10 cellular contexts compared by ENCODE assay signal in genomic region chr19:13025819-13026477, GRCh38. TPM values are rescaled to one million over a fixed set of nuclear protein-coding genes. Genes with fewer than 3 reads are reported as not detected.
DNase-seq lines count a peak whose midpoint lies in the region; ATAC-seq and TF ChIP-seq lines count a peak whose summit lies in the region.
"Had no signal": no experiment of that assay in that cellular context is flagged by ENCODE, and none has a peak within 500 bp of the region (broad histone marks: within the 10 kb centered on the region; RNA-seq: fewer than 3 reads in every experiment).

No MANE protein-coding gene starts in this region.

- 28 to 40% methylated on average over 7 of the region's 7 CpGs for WGBS in esophagus squamous epithelium, 2 donors
- WGBS in psoas muscle, 3 donors = 23 to 37% (median 35%) methylated on average over 7 of the region's 7 CpGs

- H3K4me1 Mint-ChIP-seq in activated naive CD4-positive, alpha-beta T cell treated with anti-CD3 and anti-CD28 coated beads for 36 hours (ENCODE audit: low read depth) = peaks cover 19% of the 10 kb centered on the region

- H3K27ac ChIP-seq in Peyer's patch (peak overlapping the region in 3 of 4 donors; percentile 18 to 92 (median 78)), esophagus squamous epithelium (peak overlapping the region; percentile 77 to 98 (median 92)), psoas muscle (peak overlapping the region; percentile 99)

- TF ChIP-seq POLR2A in Peyer's patch (IDR thresholded peaks at IDR 0.05) (no peak), esophagus squamous epithelium (IDR thresholded peaks at IDR 0.05) (no peak)

- CTCF ChIA-PET in activated naive CD4-positive, alpha-beta T cell treated with anti-CD3 and anti-CD28 coated beads for 36 hours (lab: Charles Lee) = interaction anchor here (1.3 kb wide), 1 partner anchor 79 kb away, joined by 11 read pairs; no protein-coding TSS in a partner anchor

- TF ChIP-seq CTCF in AG10803 (conservative IDR thresholded peaks at IDR 0.05; ENCODE audit: low read length) = no peak
- TF ChIP-seq CTCF in Peyer's patch (IDR thresholded peaks at IDR 0.05) = no peak
- TF ChIP-seq CTCF in esophagus squamous epithelium (IDR thresholded peaks at IDR 0.05) = no peak
- TF ChIP-seq CTCF in psoas muscle (IDR thresholded peaks at IDR 0.05) = no peak

- ATAC-seq in psoas muscle = no peak
- ATAC-seq in HG03280 (IDR thresholded peaks at IDR 0.05; ENCODE audit: unreplicated experiment) = no peak

- peaks cover 10% of the 10 kb centered on the region for H3K36me3 Mint-ChIP-seq in activated naive CD4-positive, alpha-beta T cell treated with anti-CD3 and anti-CD28 coated beads for 36 hours (ENCODE audit: low read depth)

- H3K27me3 ChIP-seq in Peyer's patch (no peaks in the 10 kb centered on the region), esophagus squamous epithelium (no peaks in the 10 kb centered on the region), psoas muscle (ENCODE audit: insufficient read depth in 3 of 3, low read length in 2 of 3) (no peaks in the 10 kb centered on the region)

- H3K4me3 Mint-ChIP-seq in activated naive CD4-positive, alpha-beta T cell treated with anti-CD3 and anti-CD28 coated beads for 36 hours = no peak overlapping the region
- H3K4me3 Mint-ChIP-seq: nephron progenitor cell had no signal

- H3K9me3 ChIP-seq in Peyer's patch (no peaks in the 10 kb centered on the region), esophagus squamous epithelium (no peaks in the 10 kb centered on the region), psoas muscle (no peaks in the 10 kb centered on the region)

- peaks cover 7% of the 10 kb centered on the region for H3K27me3 Mint-ChIP-seq in activated naive CD4-positive, alpha-beta T cell treated with anti-CD3 and anti-CD28 coated beads for 36 hours (ENCODE audit: low read depth)

- H3K27ac Mint-ChIP-seq in activated naive CD4-positive, alpha-beta T cell treated with anti-CD3 and anti-CD28 coated beads for 36 hours = no peak overlapping the region
- H3K27ac Mint-ChIP-seq: nephron progenitor cell had no signal

- H3K36me3 ChIP-seq in Peyer's patch (no peaks in the 10 kb centered on the region), esophagus squamous epithelium (peaks cover 0 to 7% (median 2%) of the 10 kb centered on the region in 3 donors), psoas muscle (ENCODE audit: insufficient read depth in 1 of 2, low read depth in 1 of 2) (peaks cover 0 to 17% of the 10 kb centered on the region in 2 donors)

- DNase-seq in AG10803 (ENCODE audit: low read depth) = no peak
- DNase-seq in Peyer's patch = no peak
- no peak for DNase-seq in esophagus squamous epithelium (lab: John Stamatoyannopoulos, UW)
- DNase-seq in psoas muscle = no peak
- DNase-seq in activated CD8-positive, alpha-beta memory T cell treated with anti-CD3 and anti-CD28 coated beads, Interleukin-2, amount 50 U/mL, for 48 hours = no peak
- no peak for DNase-seq in activated naive CD4-positive, alpha-beta T cell treated with anti-CD3 and anti-CD28 coated beads for 36 hours
- no peak for DNase-seq in NCI-H2081 (lab: John Stamatoyannopoulos, UW)
- DNase-seq: nephron progenitor cell had no signal

- H3K4me3 ChIP-seq in AG10803 (ENCODE audit: low read length) = peak overlapping the region; percentile 87
- peak overlapping the region in 2 of 4 donors; percentile 49 to 53 for H3K4me3 ChIP-seq in Peyer's patch
- peak overlapping the region; percentile 30 to 59 (median 50) for H3K4me3 ChIP-seq in esophagus squamous epithelium
- H3K4me3 ChIP-seq in psoas muscle = peak overlapping the region; percentile 64

- intact Hi-C loops in esophagus squamous epithelium (cut with DNase I) (no loop called here), psoas muscle (cut with DNase I) (loop anchor here in 1 of 2 donors (5.0 kb wide), 1 partner anchor 36 kb away; no protein-coding TSS in a partner anchor)
- intact Hi-C loops in activated naive CD4-positive, alpha-beta T cell treated with anti-CD3 and anti-CD28 coated beads for 36 hours (cut with micrococcal nuclease) = no loop called here

- peaks cover 0 to 74% (median 11%) of the 10 kb centered on the region in 4 donors for H3K4me1 ChIP-seq in Peyer's patch
- peaks cover 44 to 100% (median 65%) of the 10 kb centered on the region in 3 donors for H3K4me1 ChIP-seq in esophagus squamous epithelium
- H3K4me1 ChIP-seq in psoas muscle = peaks cover 89% of the 10 kb centered on the region

- H3K9me3 Mint-ChIP-seq in activated naive CD4-positive, alpha-beta T cell treated with anti-CD3 and anti-CD28 coated beads for 36 hours = no peaks in the 10 kb centered on the region
- H3K9me3 Mint-ChIP-seq: nephron progenitor cell had no signal

RNA-seq across cellular contexts. Expression of gene NFIX, which starts 30.7 kb away (rescaled TPM):
- total RNA-seq in Peyer's patch = 10 to 100 TPM; 13.5 to 56.9 (median 40.0) TPM
- total RNA-seq in esophagus squamous epithelium = 10 to 100 TPM; 32.3 to 81.2 (median 51.6) TPM
- total RNA-seq in psoas muscle = 100 to 1,000 TPM; 220 to 347 (median 268) TPM
- 100 to 1,000 TPM in 1 of 3 donors, 10 to 100 TPM in 2; 22.2 to 158 (median 43.8) TPM for polyA plus RNA-seq in psoas muscle
- 1 to 10 TPM; 6.2 to 6.4 TPM for total RNA-seq in activated naive CD4-positive, alpha-beta T cell treated with anti-CD3 and anti-CD28 coated beads for 36 hours

RNA-seq across cellular contexts. Expression of gene DAND5, which starts 56.6 kb away (rescaled TPM):
- total RNA-seq in Peyer's patch (1 to 10 TPM in 1 of 4 donors, not detected in 3; 2.1 TPM), esophagus squamous epithelium (not detected), psoas muscle (under 1 TPM in 1 of 4 donors, not detected in 3; 0.26 TPM)
- polyA plus RNA-seq in psoas muscle = not detected
- not detected for total RNA-seq in activated naive CD4-positive, alpha-beta T cell treated with anti-CD3 and anti-CD28 coated beads for 36 hours
- total RNA-seq: esophagus mucosa had no signal
